In genomic region chr2:231571810-231572209, GRCh38 we compare ENCODE assay signal across 1 cellular context.
TF ChIP-seq lines count a peak whose summit lies in the region.

No MANE protein-coding gene starts in this region.

TF ChIP-seq in GM23338, 12 proteins besides CTCF, POLR2A, EP300 and RAD21 (continued from another document):
- TF ChIP-seq ZNF462 (CRISPR knock-in tag; IDR thresholded peaks at IDR 0.05), result no peak
- TF ChIP-seq EZH2phosphoT487 (IDR thresholded peaks at IDR 0.05; ENCODE audit: unreplicated experiment), result no peak
- TF ChIP-seq CREB1 (CRISPR knock-in tag; IDR thresholded peaks at IDR 0.05; ENCODE audit: low read depth), result no peak
- no peak for TF ChIP-seq NANOG (IDR thresholded peaks at IDR 0.05; ENCODE audit: borderline replicate concordance)
- TF ChIP-seq EZH2 (IDR thresholded peaks at IDR 0.05; ENCODE audit: low read depth, unreplicated experiment), result no peak
- TF ChIP-seq ETS1 (IDR thresholded peaks at IDR 0.05), result no peak
- no peak for TF ChIP-seq ZNF114 (CRISPR knock-in tag; IDR thresholded peaks at IDR 0.05)
- no peak for TF ChIP-seq POLR2AphosphoS5 (IDR thresholded peaks at IDR 0.05; ENCODE audit: low read depth)
- no peak for TF ChIP-seq JUNB (IDR thresholded peaks at IDR 0.05; ENCODE audit: unreplicated experiment)
- TF ChIP-seq REST (IDR thresholded peaks at IDR 0.05; ENCODE audit: unreplicated experiment), result no peak
